10 cellular contexts compared by ENCODE assay signal in the genomic region with DNA sequence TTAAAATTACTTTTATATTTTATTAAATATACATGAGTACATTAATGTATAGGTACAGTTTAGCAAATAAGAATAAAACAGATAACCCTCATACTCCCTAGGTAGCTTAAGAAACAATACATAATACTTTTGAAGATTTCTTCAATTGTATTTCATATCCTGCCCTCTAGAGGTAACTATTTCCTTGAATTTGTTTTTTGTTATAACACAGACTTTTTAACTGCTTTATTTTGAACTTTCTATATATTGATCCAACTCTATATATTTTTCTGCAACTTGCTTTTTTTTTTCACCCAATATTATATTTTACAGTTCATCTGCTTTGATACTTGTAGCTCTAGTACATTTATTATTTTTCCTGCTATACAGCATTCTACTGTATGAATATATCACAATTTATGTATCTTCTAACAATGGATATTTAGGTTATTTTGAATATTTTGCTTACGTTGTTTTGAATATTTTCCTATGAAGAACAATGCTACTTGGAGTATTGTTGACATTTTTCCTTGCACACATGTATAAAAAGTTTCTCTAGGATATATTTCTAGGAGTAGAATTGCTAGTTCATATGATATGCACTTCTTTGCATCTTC.
DNase-seq lines count a peak whose midpoint lies in the region; ATAC-seq and TF ChIP-seq lines count a peak whose summit lies in the region.
"Had no signal": no experiment of that assay in that cellular context is flagged by ENCODE, and none has a peak within 500 bp of the region (broad histone marks: within the 10 kb centered on the region; RNA-seq: fewer than 3 reads in every experiment).

No MANE protein-coding gene starts in this region.

- peak; percentile 48 for TF ChIP-seq RAD21 in HCT116 (IDR thresholded peaks at IDR 0.05; ENCODE audit: low read depth)

- H3K9ac ChIP-seq in HCT116 (ENCODE audit: low read length): no peak overlapping the region

- no peaks in the 10 kb centered on the region for H3F3A ChIP-seq in DOHH2 (ENCODE audit: control insufficient read depth, insufficient read depth)

- POLR2A ChIA-PET in HCT116 (lab: Charles Lee): no interaction called here
- POLR2A ChIA-PET in naive thymus-derived CD4-positive, alpha-beta T cell (lab: Charles Lee): interaction anchor here (1.6 kb wide), 1 partner anchor 73 kb away, joined by 9 read pairs; a partner anchor contains a TSS

- ATAC-seq in HCT116: no peak
- peak; percentile 64 for ATAC-seq in naive thymus-derived CD4-positive, alpha-beta T cell
- ATAC-seq in HG02759 (IDR thresholded peaks at IDR 0.05; ENCODE audit: unreplicated experiment): no peak
- ATAC-seq: gastrocnemius medialis had no signal

- TF ChIP-seq CTCF in DOHH2 (IDR thresholded peaks at IDR 0.05; ENCODE audit: low read depth, low read length, poor library complexity, severe bottlenecking) (peak; percentile 22), HCT116 (IDR thresholded peaks at IDR 0.05 in 2 of 3, conservative IDR thresholded peaks at IDR 0.05 in 1 of 3; ENCODE audit: borderline replicate concordance in 1 of 3, insufficient read depth in 1 of 3, low read depth in 2 of 3, low read length in 2 of 3) (peak in 2 of 3 experiments; percentile 29 to 55; a peak in 4 of 6 replicates), adrenal gland (IDR thresholded peaks at IDR 0.05) (peak in 4 of 6 experiments; percentile 32 to 61 (median 54))

- peaks cover 0 to 10% (median 3%) of the 10 kb centered on the region in 11 donors for H3K9me3 Mint-ChIP-seq in naive thymus-derived CD4-positive, alpha-beta T cell

- H3K27ac Mint-ChIP-seq in naive thymus-derived CD4-positive, alpha-beta T cell: no peak overlapping the region
- H3K27ac Mint-ChIP-seq: activated CD4-positive, alpha-beta T cell treated with anti-CD3 and anti-CD28 coated beads, Interleukin-2, amount 10 ng/mL, durations not matched to agents 7 days and 5 days had no signal

- no peak for TF ChIP-seq POLR2A in HCT116 (IDR thresholded peaks at IDR 0.05; ENCODE audit: borderline replicate concordance, extremely low read depth, insufficient read depth, insufficient read length)
- no peak for TF ChIP-seq POLR2A in adrenal gland (IDR thresholded peaks at IDR 0.05)

- H3K79me2 ChIP-seq in DOHH2 (ENCODE audit: control insufficient read depth, low read length) (no peaks in the 10 kb centered on the region), HCT116 (ENCODE audit: insufficient read depth, low read length) (no peaks in the 10 kb centered on the region)

- H3K36me3 ChIP-seq in DOHH2 (ENCODE audit: control insufficient read depth, low read length) (no peaks in the 10 kb centered on the region), HCT116 (ENCODE audit: control insufficient read depth in 1 of 2, insufficient read depth in 2 of 2, low read length in 2 of 2) (no peaks in the 10 kb centered on the region), adrenal gland (replicated peaks in 1 of 2) (no peaks in the 10 kb centered on the region)
- H3K36me3 ChIP-seq in naive thymus-derived CD4-positive, alpha-beta T cell (ENCODE audit: control insufficient read depth in 2 of 3, insufficient read depth in 3 of 3, low read length in 3 of 3): no peaks in the 10 kb centered on the region
- H3K36me3 ChIP-seq: gastrocnemius medialis had no signal

- H3K27ac ChIP-seq in DOHH2 (ENCODE audit: low read depth, low read length) (no peak overlapping the region), HCT116 (ENCODE audit: low read depth, low read length) (no peak overlapping the region), adrenal gland (no peak overlapping the region)
- no peak overlapping the region for H3K27ac ChIP-seq in naive thymus-derived CD4-positive, alpha-beta T cell (ENCODE audit: low read depth, low read length)
- H3K27ac ChIP-seq: gastrocnemius medialis had no signal

- H3K4me1 Mint-ChIP-seq in naive thymus-derived CD4-positive, alpha-beta T cell: peaks cover 0 to 7% (median 5%) of the 10 kb centered on the region in 7 donors

- peaks cover 0 to 12% (median 8%) of the 10 kb centered on the region in 5 donors for H3K27me3 Mint-ChIP-seq in naive thymus-derived CD4-positive, alpha-beta T cell

- intact Hi-C loops in HCT116 (cut with micrococcal nuclease) (loop anchor here (10.0 kb wide), 2 partner anchors 158 to 378 kb away; no protein-coding TSS in a partner anchor), adrenal gland (cut with DNase I) (loop anchor here in 1 of 2 donors (10.0 kb wide), 1 partner anchor 378 kb away; no protein-coding TSS in a partner anchor)
- intact Hi-C loops in naive thymus-derived CD4-positive, alpha-beta T cell (cut with micrococcal nuclease): loop anchor here (1.0 to 5.0 kb wide), 7 partner anchors 24 to 374 kb away; a partner anchor contains a TSS

- peaks cover 0 to 6% (median 0%) of the 10 kb centered on the region in 5 donors for H3K36me3 Mint-ChIP-seq in naive thymus-derived CD4-positive, alpha-beta T cell

- no TSS peak for BruUV-seq in HCT116 (replicated peaks; lab: Mats Ljungman, UMichigan)

- H3K27me3 ChIP-seq in DOHH2 (ENCODE audit: control insufficient read depth, low read length) (no peaks in the 10 kb centered on the region), HCT116 (ENCODE audit: insufficient read depth, low read length) (no peaks in the 10 kb centered on the region), adrenal gland (no peaks in the 10 kb centered on the region)
- no peaks in the 10 kb centered on the region for H3K27me3 ChIP-seq in naive thymus-derived CD4-positive, alpha-beta T cell (ENCODE audit: control insufficient read depth in 2 of 2, insufficient read depth in 2 of 2, low read length in 2 of 2)
- H3K27me3 ChIP-seq: gastrocnemius medialis had no signal

- RAD21 ChIA-PET in HCT116 (lab: Charles Lee; ENCODE audit: low non-redundant PET in 1 of 2, low total read pairs in 2 of 2, uncharacterized antibody in 2 of 2, unreplicated experiment in 2 of 2): no interaction called here

- H4K20me1 ChIP-seq in DOHH2 (ENCODE audit: control insufficient read depth, insufficient read depth, low read depth, low read length): no peaks in the 10 kb centered on the region
- H4K20me1 ChIP-seq in HCT116 (ENCODE audit: insufficient read depth): no peaks in the 10 kb centered on the region

- H3K4me2 ChIP-seq in DOHH2 (ENCODE audit: low read length): no peak overlapping the region
- no peak overlapping the region for H3K4me2 ChIP-seq in HCT116 (ENCODE audit: low read length)

- 45 to 59% (median 49%) methylated on average over 1 of the region's 1 CpG for WGBS in adrenal gland, 4 donors

- peak overlapping the region in 1 of 10 donors; percentile 15 for H3K4me3 Mint-ChIP-seq in naive thymus-derived CD4-positive, alpha-beta T cell
- H3K4me3 Mint-ChIP-seq: activated CD4-positive, alpha-beta T cell treated with anti-CD3 and anti-CD28 coated beads, Interleukin-2, amount 10 ng/mL, durations not matched to agents 7 days and 5 days had no signal

- H3K4me3 ChIP-seq in DOHH2 (ENCODE audit: low read length): no peak overlapping the region
- H3K4me3 ChIP-seq in HCT116 (replicated peaks in 1 of 2; ENCODE audit: low read depth in 1 of 2, low read length in 2 of 2): no peak overlapping the region
- no peak overlapping the region for H3K4me3 ChIP-seq in adrenal gland
- H3K4me3 ChIP-seq in naive thymus-derived CD4-positive, alpha-beta T cell (ENCODE audit: low read length): no peak overlapping the region
- H3K4me3 ChIP-seq: gastrocnemius medialis had no signal

- peak; percentile 0 for DNase-seq in HCT116 (ENCODE audit: low read depth, low spot score)
- no peak for DNase-seq in adrenal gland
- DNase-seq in naive thymus-derived CD4-positive, alpha-beta T cell: peak in 5 of 9 donors; percentile 29 to 47 (median 43)
- DNase-seq in NCI-H510A (lab: John Stamatoyannopoulos, UW): no peak
- DNase-seq in NCI-H2196 treated with DMSO at 0.1 percent for 48 hours (lab: John Stamatoyannopoulos, UW; ENCODE audit: unreplicated experiment): no peak
- DNase-seq in stimulated activated CD4-positive, alpha-beta T cell treated with anti-CD3 and anti-CD28 coated beads, Interleukin-4, amount 100 ng/mL, for 1 hour: no peak
- DNase-seq: activated CD4-positive, alpha-beta T cell treated with anti-CD3 and anti-CD28 coated beads, Interleukin-2, amount 10 ng/mL, durations not matched to agents 7 days and 5 days; gastrocnemius medialis had no signal

- CTCF ChIA-PET in HCT116 (lab: Charles Lee): interaction anchor here (0.7 to 1.8 kb wide), 6 partner anchors 11 to 621 kb away, joined by 3 to 8 read pairs (median 3); no protein-coding TSS in a partner anchor
- CTCF ChIA-PET in naive thymus-derived CD4-positive, alpha-beta T cell (lab: Charles Lee): interaction anchor here (0.7 to 2.7 kb wide), 12 partner anchors 11 to 420 kb away, joined by 3 to 27 read pairs (median 4); a partner anchor contains a TSS

- peak overlapping the region; percentile 31 for H2AFZ ChIP-seq in HCT116 (ENCODE audit: low read depth, low read length, poor library complexity, severe bottlenecking)

- H3K9me2 ChIP-seq in DOHH2 (replicated peaks; ENCODE audit: control insufficient read depth, low read length) (no peaks in the 10 kb centered on the region), HCT116 (ENCODE audit: insufficient read depth) (no peaks in the 10 kb centered on the region)

- H3K9me3 ChIP-seq in DOHH2 (ENCODE audit: control insufficient read depth, insufficient read depth, low read length): no peaks in the 10 kb centered on the region
- H3K9me3 ChIP-seq in HCT116 (ENCODE audit: control insufficient read depth in 1 of 2, insufficient read depth in 1 of 2, low read depth in 1 of 2, low read length in 2 of 2): no peaks in the 10 kb centered on the region
- H3K9me3 ChIP-seq in adrenal gland (replicated peaks in 1 of 3): peaks cover 0 to 3% (median 0%) of the 10 kb centered on the region in 3 donors
- no peaks in the 10 kb centered on the region for H3K9me3 ChIP-seq in naive thymus-derived CD4-positive, alpha-beta T cell (ENCODE audit: control insufficient read depth in 2 of 3, low read length in 3 of 3)
- H3K9me3 ChIP-seq: gastrocnemius medialis had no signal

- H3K4me1 ChIP-seq in DOHH2 (ENCODE audit: control insufficient read depth, low read length) (no peaks in the 10 kb centered on the region), HCT116 (ENCODE audit: control insufficient read depth in 1 of 2, insufficient read depth in 2 of 2, low read length in 2 of 2) (no peaks in the 10 kb centered on the region), adrenal gland (replicated peaks in 1 of 2) (no peaks in the 10 kb centered on the region)
- H3K4me1 ChIP-seq in naive thymus-derived CD4-positive, alpha-beta T cell (ENCODE audit: control insufficient read depth in 2 of 2, insufficient read depth in 2 of 2, low read length in 2 of 2): peaks cover 0 to 3% of the 10 kb centered on the region in 2 donors
- H3K4me1 ChIP-seq: gastrocnemius medialis had no signal

TF ChIP-seq in HCT116, 20 proteins besides CTCF, POLR2A, EP300 and RAD21 (continues in another document):
- TF ChIP-seq SRF (IDR thresholded peaks at IDR 0.05; ENCODE audit: low read depth): no peak
- TF ChIP-seq YY1 (IDR thresholded peaks at IDR 0.05; ENCODE audit: extremely low read depth, insufficient replicate concordance, low read depth, low read length): no peak
- no peak for TF ChIP-seq CEBPB (IDR thresholded peaks at IDR 0.05; ENCODE audit: low read depth)
- no peak for TF ChIP-seq ELF1 (IDR thresholded peaks at IDR 0.05; ENCODE audit: borderline replicate concordance, low read depth)
- no peak for TF ChIP-seq EZH2 (IDR thresholded peaks at IDR 0.05)
- no peak for TF ChIP-seq SP1 (IDR thresholded peaks at IDR 0.05; ENCODE audit: low read depth)

Comparison
In these comparisons a context has a peak if more than half of its experiments do, and no peak if none do; other contexts are left out.
1. DNase-seq: peak in HCT116 (single experiment) and naive thymus-derived CD4-positive, alpha-beta T cell (5 of 9); none in adrenal gland (0 of 7), NCI-H510A (single experiment), NCI-H2196 treated with DMSO at 0.1 percent for 48 hours (single experiment) and stimulated activated CD4-positive, alpha-beta T cell treated with anti-CD3 and anti-CD28 coated beads, Interleukin-4, amount 100 ng/mL, for 1 hour (single experiment).
2. Peak in every context shown above with its lines, with median percentiles within 50 percentile points of each other: CTCF ChIP-seq.